In genomic region chr10:109977382-109977806, GRCh38 we compare ENCODE assay signal across 1 cellular context.
A peak's percentile ranks its signal among the peaks of the same experiment; 100 is the strongest.
TF ChIP-seq lines count a peak whose summit lies in the region.

No MANE protein-coding gene starts in this region.

TF ChIP-seq in HEK293, 187 proteins besides CTCF, POLR2A, EP300 and RAD21 (continued from another document):
- TF ChIP-seq TRIM28 (IDR thresholded peaks at IDR 0.05; ENCODE audit: borderline replicate concordance, low read length) (peak; percentile 66; the same call in 1 of the 2 replicates), SP7 (tag by site-specific recombination; IDR thresholded peaks at IDR 0.05) (no peak), KLF7 (tag by site-specific recombination; IDR thresholded peaks at IDR 0.05; ENCODE audit: borderline replicate concordance) (no peak), ZNF843 (tag by site-specific recombination; IDR thresholded peaks at IDR 0.05) (peak; percentile 61; the same call in 1 of the 2 replicates), ZBTB20 (tag by site-specific recombination; IDR thresholded peaks at IDR 0.05) (no peak), ZNF335 (tag by site-specific recombination; conservative IDR thresholded peaks at IDR 0.05) (0 out of 2 replicates have a peak, but pooled peaks have one; percentile 27), ZNF549 (tag by site-specific recombination; IDR thresholded peaks at IDR 0.05) (no peak), ZNF768 (tag by site-specific recombination; IDR thresholded peaks at IDR 0.05) (0 out of 2 replicates have a peak, but pooled peaks have one; percentile 27), ZNF223 (tag by site-specific recombination; IDR thresholded peaks at IDR 0.05) (no peak), ZNF561 (tag by site-specific recombination; IDR thresholded peaks at IDR 0.05; ENCODE audit: borderline replicate concordance) (peak; percentile 67; the same call in 1 of the 2 replicates), ZNF600 (tag by site-specific recombination; IDR thresholded peaks at IDR 0.05) (peak; percentile 59), OSR2 (tag by site-specific recombination; IDR thresholded peaks at IDR 0.05) (peak; percentile 67), ZNF585B (tag by site-specific recombination; IDR thresholded peaks at IDR 0.05) (no peak), ZIC2 (tag by site-specific recombination; IDR thresholded peaks at IDR 0.05) (peak; percentile 66), ZNF623 (tag by site-specific recombination; IDR thresholded peaks at IDR 0.05) (no peak), TCF7L2 (IDR thresholded peaks at IDR 0.05; ENCODE audit: borderline replicate concordance, low read depth, low read length) (peak; percentile 73), ZNF560 (tag by site-specific recombination; IDR thresholded peaks at IDR 0.05; ENCODE audit: borderline replicate concordance) (no peak), ZNF18 (tag by site-specific recombination; IDR thresholded peaks at IDR 0.05) (no peak), ZNF670 (tag by site-specific recombination; IDR thresholded peaks at IDR 0.05; ENCODE audit: low read depth) (no peak), FEZF1 (tag by site-specific recombination; IDR thresholded peaks at IDR 0.05) (peak; percentile 67), ZNF398 (tag by site-specific recombination; IDR thresholded peaks at IDR 0.05) (no peak), ZFP37 (tag by site-specific recombination; IDR thresholded peaks at IDR 0.05) (no peak), OVOL3 (tag by site-specific recombination; IDR thresholded peaks at IDR 0.05) (no peak)
